7 cellular contexts compared by ENCODE assay signal in genomic region chr15:99925661-99926461, GRCh38.
A peak's percentile ranks its signal among the peaks of the same experiment; 100 is the strongest.
DNase-seq lines count a peak whose midpoint lies in the region; ATAC-seq and TF ChIP-seq lines count a peak whose summit lies in the region.

No MANE protein-coding gene starts in this region.

- H3K27ac Mint-ChIP-seq in type B pancreatic cell: peak overlapping the region; percentile 76

- POLR2A ChIA-PET in PC-3 (lab: Charles Lee; ENCODE audit: unreplicated experiment): interaction anchor here (0.6 kb wide), 1 partner anchor 153 kb away, joined by 6 read pairs; no protein-coding TSS in a partner anchor

- DNase-seq in PC-3: peak; percentile 13
- DNase-seq in activated gamma-delta T cell treated with Interleukin-2 at 50 U/mL for 16 hours: peak; percentile 70
- DNase-seq in Right ventricle myocardium inferior (ENCODE audit: missing footprints): peak; percentile 73
- peak; percentile 17 for DNase-seq in putamen (ENCODE audit: low spot score)
- DNase-seq in type B pancreatic cell (ENCODE audit: extremely low spot score, unreplicated experiment): no peak
- no peak for DNase-seq in kidney glomerular epithelial cell (lab: John Stamatoyannopoulos, UW)

- H3K27me3 Mint-ChIP-seq in type B pancreatic cell: peaks cover 60% of the 10 kb centered on the region

- no peaks in the 10 kb centered on the region for H3K4me1 Mint-ChIP-seq in type B pancreatic cell (ENCODE audit: unreplicated experiment)

- no peaks in the 10 kb centered on the region for H3F3A ChIP-seq in PC-3 (ENCODE audit: low read length, unreplicated experiment)

- H3K4me3 ChIP-seq in PC-3 (ENCODE audit: low read length): no peak overlapping the region

- H3K9ac ChIP-seq in PC-3 (ENCODE audit: low read length): no peak overlapping the region

- no peak overlapping the region for H3K27ac ChIP-seq in PC-3 (ENCODE audit: low read length)

- H3K9me2 ChIP-seq in PC-3 (replicated peaks; ENCODE audit: low read length): no peaks in the 10 kb centered on the region

- TF ChIP-seq CTCF in PC-3 (conservative IDR thresholded peaks at IDR 0.05; ENCODE audit: low read depth, low read length) (no peak), type B pancreatic cell (conservative IDR thresholded peaks at IDR 0.05) (no peak)

- no peaks in the 10 kb centered on the region for H3K36me3 Mint-ChIP-seq in type B pancreatic cell

- H3K4me2 ChIP-seq in PC-3 (ENCODE audit: low read length): no peak overlapping the region

- peaks cover 14% of the 10 kb centered on the region; the same call in 1 of the 2 replicates for H3K27me3 ChIP-seq in PC-3 (ENCODE audit: low read length)

- BruUV-seq in PC-3 (replicated peaks; lab: Mats Ljungman, UMichigan): no TSS peak

- H3K36me3 ChIP-seq in PC-3 (ENCODE audit: low read depth, low read length): no peaks in the 10 kb centered on the region

- H3K79me2 ChIP-seq in PC-3 (ENCODE audit: low read length): no peaks in the 10 kb centered on the region

- ATAC-seq in GM21737 (IDR thresholded peaks at IDR 0.05; ENCODE audit: unreplicated experiment) (peak; percentile 53), PC-3 (peak; percentile 44), Right ventricle myocardium inferior (peak; percentile 68)

- no peaks in the 10 kb centered on the region for H3K9me3 ChIP-seq in PC-3 (ENCODE audit: low read length)

- no peaks in the 10 kb centered on the region for H4K20me1 ChIP-seq in PC-3 (ENCODE audit: low read length)

- H3K4me1 ChIP-seq in PC-3 (ENCODE audit: insufficient read depth, low read length): peaks cover 7% of the 10 kb centered on the region; the same call in 1 of the 2 replicates

- intact Hi-C loops in PC-3 (cut with micrococcal nuclease) (loop anchor here (5.0 to 10.0 kb wide), 2 partner anchors 189 to 456 kb away; no protein-coding TSS in a partner anchor), Right ventricle myocardium inferior (cut with DNase I) (no loop called here)

- H3K4me3 Mint-ChIP-seq in type B pancreatic cell: peak overlapping the region; percentile 89

- peak overlapping the region; percentile 42; the same call in 1 of the 2 replicates for H2AFZ ChIP-seq in PC-3 (ENCODE audit: low read length)

- CTCF ChIA-PET in PC-3 (lab: Charles Lee): interaction anchor here (0.6 to 1.1 kb wide), 2 partner anchors 315 to 417 kb away, joined by 3 to 4 read pairs; no protein-coding TSS in a partner anchor

- H3K9me3 Mint-ChIP-seq in type B pancreatic cell: no peaks in the 10 kb centered on the region

Comparison
In these comparisons a context has a peak if more than half of its experiments do, and no peak if none do; other contexts are left out.
1. DNase-seq: peak in PC-3 (single experiment), activated gamma-delta T cell treated with Interleukin-2 at 50 U/mL for 16 hours (single experiment), Right ventricle myocardium inferior (single experiment) and putamen (single experiment); none in type B pancreatic cell (single experiment) and kidney glomerular epithelial cell (single experiment).
2. Peak in every context shown above with its lines, with median percentiles within 50 percentile points of each other: ATAC-seq.